8 cellular contexts compared by ENCODE assay signal in genomic region chr1:43554444-43554992, GRCh38. TPM values are rescaled to one million over a fixed set of nuclear protein-coding genes. Genes with fewer than 3 reads are reported as not detected.
DNase-seq lines count a peak whose midpoint lies in the region; ATAC-seq and TF ChIP-seq lines count a peak whose summit lies in the region.

No MANE protein-coding gene starts in this region.

- peaks cover 20% of the 10 kb centered on the region for H3K36me3 ChIP-seq in lower lobe of right lung

- no peak for ATAC-seq in lower lobe of right lung
- ATAC-seq in GM21423 (IDR thresholded peaks at IDR 0.05; ENCODE audit: unreplicated experiment) = no peak
- no peak for ATAC-seq in HG02798 (IDR thresholded peaks at IDR 0.05; ENCODE audit: poor library complexity, unreplicated experiment)

- H3K4me3 ChIP-seq in astrocyte of the cerebellum (ENCODE audit: low read depth, low read length) (no peak overlapping the region), lower lobe of right lung (no peak overlapping the region)

- in situ Hi-C loops in G401 (cut with HindIII; ENCODE audit: low sequenced_read_pairs) = no loop called here
- in situ Hi-C loops in astrocyte of the cerebellum (cut with HindIII; ENCODE audit: low sequenced_read_pairs) = no loop called here

- peak; percentile 54 for TF ChIP-seq CTCF in 22Rv1 (IDR thresholded peaks at IDR 0.05)
- TF ChIP-seq CTCF in astrocyte of the cerebellum (IDR thresholded peaks at IDR 0.05; ENCODE audit: low read depth, low read length, missing control alignments) = peak; percentile 75
- peak; percentile 17 for TF ChIP-seq CTCF in lower lobe of right lung (IDR thresholded peaks at IDR 0.05)

- intact Hi-C loops in lower lobe of right lung (cut with DNase I) = no loop called here

- DNase-seq in G401 (ENCODE audit: low spot score) = peak; percentile 38
- peak; percentile 17 for DNase-seq in NCI-H460 (ENCODE audit: extremely low read depth, low read depth)
- no peak for DNase-seq in astrocyte of the cerebellum (ENCODE audit: low read depth)
- no peak for DNase-seq in lower lobe of right lung
- DNase-seq in NCI-H128 (lab: John Stamatoyannopoulos, UW; ENCODE audit: unreplicated experiment) = no peak

- no peaks in the 10 kb centered on the region for H3K27me3 ChIP-seq in lower lobe of right lung (ENCODE audit: low read depth)

- H3K9me3 ChIP-seq in lower lobe of right lung = no peaks in the 10 kb centered on the region

- peaks cover 63% of the 10 kb centered on the region for H3K4me1 ChIP-seq in lower lobe of right lung

- H3K27ac ChIP-seq in 22Rv1 = no peak overlapping the region; the same call in 1 of the 2 replicates
- no peak overlapping the region for H3K27ac ChIP-seq in lower lobe of right lung

RNA-seq across cellular contexts. Expression of gene PTPRF, which starts 23.8 kb away (rescaled TPM):
- total RNA-seq in G401 (2014; rRNA removed; shearing (Covaris generic)) = 46.6 and 61.3 TPM in 2 replicates
- total RNA-seq in NCI-H460 (2014; rRNA removed; shearing (Covaris generic)) = 30.8 and 32.0 TPM in 2 replicates
- polyA plus RNA-seq in NCI-H460 (2014; cell fraction: nucleus; rRNA removed) = 25.1 and 38.5 TPM in 2 replicates
- 176 TPM for total RNA-seq in lower lobe of right lung

Comparison
In these comparisons a context has a peak if more than half of its experiments do, and no peak if none do; other contexts are left out.
1. CTCF ChIP-seq: peak in every context shown above with its lines; median percentile 75 in astrocyte of the cerebellum; 54 in 22Rv1; 17 in lower lobe of right lung.
2. DNase-seq: peak in G401 (single experiment) and NCI-H460 (single experiment); none in astrocyte of the cerebellum (single experiment), lower lobe of right lung (single experiment) and NCI-H128 (single experiment).